ENCODE assay signal across 13 cellular contexts in genomic region chr5:132688536-132689409, GRCh38. TPM values are rescaled to one million over a fixed set of nuclear protein-coding genes. Genes with fewer than 3 reads are reported as not detected.
A peak's percentile ranks its signal among the peaks of the same experiment; 100 is the strongest.
DNase-seq lines count a peak whose midpoint lies in the region; ATAC-seq, FAIRE-seq and TF ChIP-seq lines count a peak whose summit lies in the region.
"Had no signal": no experiment of that assay in that cellular context is flagged by ENCODE, and none has a peak within 500 bp of the region (broad histone marks: within the 10 kb centered on the region; RNA-seq: fewer than 3 reads in every experiment).

No MANE protein-coding gene starts in this region.

- H3K4me1 Mint-ChIP-seq in activated naive CD8-positive, alpha-beta T cell treated with anti-CD3 and anti-CD28 coated beads, Interleukin-2, amount 10 ng/mL, durations not matched to agents 7 days and 5 days = peaks cover 44% of the 10 kb centered on the region
- H3K4me1 Mint-ChIP-seq: neural crest cell had no signal

- no peaks in the 10 kb centered on the region for H3K27me3 Mint-ChIP-seq in activated naive CD8-positive, alpha-beta T cell treated with anti-CD3 and anti-CD28 coated beads, Interleukin-2, amount 10 ng/mL, durations not matched to agents 7 days and 5 days

- H4K20me1 ChIP-seq in OCI-LY3 (ENCODE audit: insufficient read depth, low read length) = no peaks in the 10 kb centered on the region

- no peaks in the 10 kb centered on the region for H3K9me3 Mint-ChIP-seq in activated naive CD8-positive, alpha-beta T cell treated with anti-CD3 and anti-CD28 coated beads, Interleukin-2, amount 10 ng/mL, durations not matched to agents 7 days and 5 days
- H3K9me3 Mint-ChIP-seq: neural crest cell had no signal

- peak; percentile 26 for DNase-seq in CMK (ENCODE audit: low read depth)
- DNase-seq in activated naive CD8-positive, alpha-beta T cell treated with anti-CD3 and anti-CD28 coated beads, Interleukin-2, amount 10 ng/mL, durations not matched to agents 7 days and 5 days = no peak
- DNase-seq in kidney = no peak
- no peak for DNase-seq in DMS53 (lab: John Stamatoyannopoulos, UW)
- no peak for DNase-seq in small intestine
- DNase-seq in NCI-H1694 (lab: John Stamatoyannopoulos, UW) = no peak
- DNase-seq: hippocampal formation, tibial artery had no signal

- H3K9ac ChIP-seq in OCI-LY3 (ENCODE audit: low read length) (no peak overlapping the region), kidney (ENCODE audit: low read length in 2 of 2) (no peak overlapping the region)

- H3K36me3 Mint-ChIP-seq in activated naive CD8-positive, alpha-beta T cell treated with anti-CD3 and anti-CD28 coated beads, Interleukin-2, amount 10 ng/mL, durations not matched to agents 7 days and 5 days = peaks cover 18% of the 10 kb centered on the region

- ATAC-seq in GM21786 (IDR thresholded peaks at IDR 0.05; ENCODE audit: unreplicated experiment) = peak; percentile 35
- ATAC-seq in activated naive CD8-positive, alpha-beta T cell treated with anti-CD3 and anti-CD28 coated beads, Interleukin-2, amount 10 ng/mL, durations not matched to agents 7 days and 5 days (ENCODE audit: low read depth) = no peak

- peak overlapping the region; percentile 88 for H3K27ac Mint-ChIP-seq in activated naive CD8-positive, alpha-beta T cell treated with anti-CD3 and anti-CD28 coated beads, Interleukin-2, amount 10 ng/mL, durations not matched to agents 7 days and 5 days

- WGBS in small intestine, 3 donors = 42 to 47% (median 44%) methylated on average over 7 of the region's 7 CpGs

- TF ChIP-seq CTCF in OCI-LY3 (IDR thresholded peaks at IDR 0.05; ENCODE audit: low read depth, low read length) (no peak), kidney (IDR thresholded peaks at IDR 0.05; ENCODE audit: borderline replicate concordance, extremely low read depth, insufficient read depth) (no peak)

- H3K36me3 ChIP-seq in OCI-LY3 (replicated peaks; ENCODE audit: low read depth, low read length) (no peaks in the 10 kb centered on the region), kidney (ENCODE audit: control insufficient read depth in 1 of 2, insufficient read depth in 2 of 2, low read length in 2 of 2) (no peaks in the 10 kb centered on the region), small intestine (ENCODE audit: control insufficient read depth in 2 of 2, insufficient read depth in 2 of 2, low read length in 2 of 2) (no peaks in the 10 kb centered on the region)

- H3K4me3 Mint-ChIP-seq in activated naive CD8-positive, alpha-beta T cell treated with anti-CD3 and anti-CD28 coated beads, Interleukin-2, amount 10 ng/mL, durations not matched to agents 7 days and 5 days = peak overlapping the region; percentile 48
- H3K4me3 Mint-ChIP-seq: neural crest cell had no signal

- H3K4me1 ChIP-seq in OCI-LY3 (ENCODE audit: low read length) (peaks cover 25% of the 10 kb centered on the region), kidney (ENCODE audit: control insufficient read depth in 1 of 2, insufficient read depth in 1 of 2, low read depth in 1 of 2, low read length in 2 of 2) (no peaks in the 10 kb centered on the region), small intestine (ENCODE audit: control insufficient read depth in 2 of 2, insufficient read depth in 1 of 2, low read depth in 1 of 2, low read length in 1 of 2) (peaks cover 0 to 4% of the 10 kb centered on the region in 2 donors)
- H3K4me1 ChIP-seq: tibial artery had no signal

- intact Hi-C loops in kidney (cut with DNase I) = no loop called here

- H2AFZ ChIP-seq in OCI-LY3 (ENCODE audit: low read depth, low read length) = no peak overlapping the region

- H3K4me3 ChIP-seq in OCI-LY3 (ENCODE audit: low read length) (peak overlapping the region; percentile 35; the same call in 1 of the 2 replicates), kidney (ENCODE audit: low read length in 2 of 2) (no peak overlapping the region), small intestine (ENCODE audit: low read depth in 1 of 2, low read length in 2 of 2) (no peak overlapping the region)
- H3K4me3 ChIP-seq: tibial artery had no signal

- H3K4me2 ChIP-seq in OCI-LY3 (ENCODE audit: low read length) = peak overlapping the region; percentile 69

- peaks cover 4% of the 10 kb centered on the region; the same call in 1 of the 2 replicates for H3K27me3 ChIP-seq in OCI-LY3 (ENCODE audit: low read depth, low read length)
- no peaks in the 10 kb centered on the region for H3K27me3 ChIP-seq in small intestine (ENCODE audit: control insufficient read depth in 2 of 2, insufficient read depth in 2 of 2, low read length in 2 of 2)
- H3K27me3 ChIP-seq: tibial artery had no signal

- H3K9me3 ChIP-seq in OCI-LY3 (ENCODE audit: insufficient read depth, low read length) (no peaks in the 10 kb centered on the region), kidney (ENCODE audit: control insufficient read depth in 1 of 2, low read length in 2 of 2) (no peaks in the 10 kb centered on the region), small intestine (ENCODE audit: control insufficient read depth, low read depth) (no peaks in the 10 kb centered on the region)
- H3K9me3 ChIP-seq: tibial artery had no signal

- H3K27ac ChIP-seq in OCI-LY3 (ENCODE audit: low read length) = no peak overlapping the region
- no peak overlapping the region for H3K27ac ChIP-seq in kidney (ENCODE audit: low read depth in 2 of 2, low read length in 2 of 2)
- no peak overlapping the region for H3K27ac ChIP-seq in small intestine (ENCODE audit: low read depth in 1 of 2, low read length in 1 of 2)
- H3K27ac ChIP-seq: tibial artery had no signal

- POLR2A ChIA-PET in activated naive CD8-positive, alpha-beta T cell treated with anti-CD3 and anti-CD28 coated beads, Interleukin-2, amount 10 ng/mL, durations not matched to agents 7 days and 5 days (lab: Charles Lee) = interaction anchor here (0.6 to 5.6 kb wide), 8 partner anchors 10 to 1422 kb away, joined by 3 to 30 read pairs (median 4); partner anchors contain the start of genes CCNI2, IL13, IL4 and KIF3A

- H3K79me2 ChIP-seq in OCI-LY3 (ENCODE audit: low read length) = no peaks in the 10 kb centered on the region

- no peak for FAIRE-seq in kidney (lab: Jason Lieb, UNC)
- FAIRE-seq in small intestine (lab: Jason Lieb, UNC) = no peak

RNA-seq across cellular contexts. Expression of gene IL4, which starts 15.0 kb away (rescaled TPM):
- 1 to 10 TPM in 1 of 2 experiments, not detected in 1; 1.8 TPM for total RNA-seq in activated naive CD8-positive, alpha-beta T cell treated with anti-CD3 and anti-CD28 coated beads, Interleukin-2, amount 10 ng/mL, durations not matched to agents 7 days and 5 days
- total RNA-seq in kidney = not detected
- not detected for polyA plus RNA-seq in kidney (ENCODE audit: insufficient read depth, low read depth, low replicate concordance)
- not detected for polyA plus RNA-seq in small intestine
- total RNA-seq: dermis microvascular lymphatic vessel endothelial cell, LHCN-M2, neural crest cell had no signal

RNA-seq across cellular contexts. Expression of gene IL13, which starts 30.8 kb away (rescaled TPM):
- under 1 TPM; 0.30 to 0.37 TPM for total RNA-seq in activated naive CD8-positive, alpha-beta T cell treated with anti-CD3 and anti-CD28 coated beads, Interleukin-2, amount 10 ng/mL, durations not matched to agents 7 days and 5 days
- not detected for total RNA-seq in kidney
- polyA plus RNA-seq in kidney (ENCODE audit: insufficient read depth, low read depth, low replicate concordance) (not detected), small intestine (under 1 TPM in 1 of 3 donors, not detected in 2; 0.54 TPM)
- total RNA-seq: dermis microvascular lymphatic vessel endothelial cell, LHCN-M2, neural crest cell had no signal

RNA-seq across cellular contexts. Expression of gene KIF3A, which starts 48.6 kb away (rescaled TPM):
- total RNA-seq in activated naive CD8-positive, alpha-beta T cell treated with anti-CD3 and anti-CD28 coated beads, Interleukin-2, amount 10 ng/mL, durations not matched to agents 7 days and 5 days = 10 to 100 TPM; 16.8 to 19.3 TPM
- 13.9 TPM for total RNA-seq in kidney
- polyA plus RNA-seq in kidney (ENCODE audit: insufficient read depth, low read depth, low replicate concordance) (7.1 TPM), small intestine (1 to 10 TPM in 2 of 3 donors, under 1 TPM in 1; 0.54 to 2.8 (median 2.7) TPM)

RNA-seq across cellular contexts. Expression of gene CCNI2, which starts 58.5 kb away (rescaled TPM):
- 10 to 100 TPM in 1 of 2 experiments, 1 to 10 TPM in 1; 8.9 to 12.4 TPM for total RNA-seq in activated naive CD8-positive, alpha-beta T cell treated with anti-CD3 and anti-CD28 coated beads, Interleukin-2, amount 10 ng/mL, durations not matched to agents 7 days and 5 days
- total RNA-seq in kidney = 3.4 TPM
- polyA plus RNA-seq in kidney (ENCODE audit: insufficient read depth, low read depth, low replicate concordance) (3.8 TPM), small intestine (1 to 10 TPM; 1.6 to 7.3 (median 2.7) TPM)
- total RNA-seq: LHCN-M2, neural crest cell had no signal
